ENCODE assay signal across 11 cellular contexts in genomic region chr16:22699356-22699755, GRCh38.
"Had no signal": no experiment of that assay in that cellular context is flagged by ENCODE, and none has a peak within 500 bp of the region (broad histone marks: within the 10 kb centered on the region; RNA-seq: fewer than 3 reads in every experiment).

No MANE protein-coding gene starts in this region.

- H3K4me1 ChIP-seq: HAP-1 had no signal

- H3K4me3 ChIP-seq: GM23248, GM23338, HAP-1 had no signal

- H3K9ac ChIP-seq: GM23248 had no signal

- H3K36me3 ChIP-seq: HAP-1 had no signal

- ATAC-seq: GM23338, HCT116 had no signal

- H3K4me2 ChIP-seq: GM23338 had no signal

- H3K27ac ChIP-seq: GM23248 had no signal

- FAIRE-seq: H1, H54 had no signal

- H2AFZ ChIP-seq: GM23248 had no signal

- DNase-seq: GM23248, GOT3, H7, H9, HCEC 1CT, HFFc6 had no signal
